In the genomic region with DNA sequence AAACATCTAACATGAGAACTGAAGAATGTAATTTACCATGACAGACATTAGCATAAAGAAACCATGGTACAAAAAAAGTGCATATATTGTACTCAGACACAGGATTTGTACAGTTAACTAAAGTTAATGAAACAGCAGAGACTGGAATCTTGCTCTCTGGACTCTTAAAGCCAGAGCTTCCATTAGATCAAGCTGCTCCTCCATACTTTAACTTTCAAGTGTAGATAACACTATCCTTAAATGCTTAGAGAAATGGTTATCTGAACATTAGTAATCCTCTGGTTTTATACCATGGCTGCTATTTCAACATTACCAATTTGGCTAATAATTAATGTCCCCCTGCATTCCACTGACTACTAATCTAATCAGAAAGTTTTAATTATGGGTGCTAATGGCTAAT, we compare ENCODE assay signal across 19 cellular contexts. TPM values are rescaled to one million over a fixed set of nuclear protein-coding genes. Genes with fewer than 3 reads are reported as not detected.
DNase-seq lines count a peak whose midpoint lies in the region; ATAC-seq, FAIRE-seq and TF ChIP-seq lines count a peak whose summit lies in the region.
"Had no signal": no experiment of that assay in that cellular context is flagged by ENCODE, and none has a peak within 500 bp of the region (broad histone marks: within the 10 kb centered on the region; RNA-seq: fewer than 3 reads in every experiment).

No MANE protein-coding gene starts in this region.

- H3F3A ChIP-seq in OCI-LY1 (ENCODE audit: insufficient read depth, low read length) = no peaks in the 10 kb centered on the region

- TF ChIP-seq EP300 in HepG2 (IDR thresholded peaks at IDR 0.05; ENCODE audit: low read depth in 2 of 2, low read length in 2 of 2) = no peak
- no peak for TF ChIP-seq EP300 in HepG2 (CRISPR knock-in tag; IDR thresholded peaks at IDR 0.05; ENCODE audit: borderline replicate concordance)
- TF ChIP-seq EP300 in K562 (IDR thresholded peaks at IDR 0.05; ENCODE audit: low read length) = no peak

- H3K79me2 ChIP-seq in HepG2 (ENCODE audit: insufficient read depth, low read length) = peaks cover 61% of the 10 kb centered on the region
- peaks cover 68% of the 10 kb centered on the region for H3K79me2 ChIP-seq in OCI-LY1 (ENCODE audit: insufficient read depth, low read length)
- H3K79me2 ChIP-seq in K562 (ENCODE audit: control insufficient read depth, insufficient read depth, low read length) = peaks cover 75% of the 10 kb centered on the region

- ATAC-seq in HepG2 (no peak), right lobe of liver (no peak), K562 (no peak), GM18873 (IDR thresholded peaks at IDR 0.05; ENCODE audit: low FRiP score, unreplicated experiment) (no peak)
- ATAC-seq in stimulated activated effector memory CD8-positive, alpha-beta T cell treated with anti-CD3 and anti-CD28 coated beads, Interleukin-12 subunit alpha, Interleukin-12 subunit beta, amount 100 ng/mL, for 72 hours = no peak
- ATAC-seq: heart right ventricle had no signal

- no peaks in the 10 kb centered on the region for H3K9me1 ChIP-seq in K562 (ENCODE audit: control insufficient read depth, insufficient read depth, low read length)

- H2AFZ ChIP-seq in HepG2 (ENCODE audit: low read length) = no peak overlapping the region
- no peak overlapping the region for H2AFZ ChIP-seq in OCI-LY1 (ENCODE audit: low read length)
- H2AFZ ChIP-seq in K562 (ENCODE audit: low read depth, low read length) = no peak overlapping the region

- peak overlapping the region; percentile 86 for H3K27ac Mint-ChIP-seq in stimulated activated effector memory CD8-positive, alpha-beta T cell treated with anti-CD3 and anti-CD28 coated beads, Interleukin-12 subunit alpha, Interleukin-12 subunit beta, amount 100 ng/mL, for 72 hours

- FAIRE-seq in HepG2 (lab: Jason Lieb, UNC) (no peak), K562 (lab: Jason Lieb, UNC) (no peak)
- FAIRE-seq: D721Med, G401.6, islet of Langerhans, TTC549 had no signal

- H3K4me2 ChIP-seq in HepG2 (ENCODE audit: low read depth, low read length) = peak overlapping the region; percentile 34
- peak overlapping the region; percentile 98 for H3K4me2 ChIP-seq in OCI-LY1 (ENCODE audit: low read length)
- H3K4me2 ChIP-seq in K562 (ENCODE audit: insufficient read depth, low read length) = peak overlapping the region; percentile 12; the same call in 1 of the 2 replicates

- H3K4me1 ChIP-seq in HepG2 (ENCODE audit: insufficient read depth, low read length) (peaks cover 40% of the 10 kb centered on the region), right lobe of liver (peaks cover 0 to 24% (median 4%) of the 10 kb centered on the region in 4 donors), OCI-LY1 (ENCODE audit: insufficient read depth, low read length, severe bottlenecking) (peaks cover 38% of the 10 kb centered on the region), K562 (replicated peaks in 1 of 2; ENCODE audit: control insufficient read depth in 2 of 2, insufficient read depth in 2 of 2, low read length in 2 of 2) (peaks cover 0 to 16% of the 10 kb centered on the region in 2 experiments; a peak in 4 of 5 replicates)

- no peaks in the 10 kb centered on the region for H3K9me2 ChIP-seq in OCI-LY1 (ENCODE audit: low read depth, low read length)

- peaks cover 88% of the 10 kb centered on the region for H3K36me3 Mint-ChIP-seq in stimulated activated effector memory CD8-positive, alpha-beta T cell treated with anti-CD3 and anti-CD28 coated beads, Interleukin-12 subunit alpha, Interleukin-12 subunit beta, amount 100 ng/mL, for 72 hours

- TF ChIP-seq POLR2A in HepG2 (IDR thresholded peaks at IDR 0.05; ENCODE audit: insufficient read depth in 1 of 2, low read depth in 2 of 2, low read length in 2 of 2) = no peak
- TF ChIP-seq POLR2A in right lobe of liver (IDR thresholded peaks at IDR 0.05) = no peak
- no peak for TF ChIP-seq POLR2A in K562 (conservative IDR thresholded peaks at IDR 0.05)
- TF ChIP-seq POLR2A in erythroblast (IDR thresholded peaks at IDR 0.05; ENCODE audit: low read length) = no peak

- no peak for TF ChIP-seq CTCF in HepG2 (CRISPR knock-in tag; IDR thresholded peaks at IDR 0.05)
- TF ChIP-seq CTCF in right lobe of liver (IDR thresholded peaks at IDR 0.05) = no peak
- TF ChIP-seq CTCF in OCI-LY1 (IDR thresholded peaks at IDR 0.05; ENCODE audit: low read length) = no peak
- no peak for TF ChIP-seq CTCF in K562 (IDR thresholded peaks at IDR 0.05 in 2 of 3, conservative IDR thresholded peaks at IDR 0.05 in 1 of 3; ENCODE audit: insufficient read depth in 2 of 3, low read depth in 1 of 3, low read length in 3 of 3)

- TF ChIP-seq RAD21 in HepG2 (CRISPR knock-in tag; IDR thresholded peaks at IDR 0.05) = no peak
- TF ChIP-seq RAD21 in K562 (CRISPR knock-in tag; conservative IDR thresholded peaks at IDR 0.05 in 1 of 2, IDR thresholded peaks at IDR 0.05 in 1 of 2) = no peak

- peak overlapping the region; percentile 89 for H3K4me3 Mint-ChIP-seq in stimulated activated effector memory CD8-positive, alpha-beta T cell treated with anti-CD3 and anti-CD28 coated beads, Interleukin-12 subunit alpha, Interleukin-12 subunit beta, amount 100 ng/mL, for 72 hours

- H3K36me3 ChIP-seq in HepG2 (replicated peaks in 1 of 2; ENCODE audit: control insufficient read depth in 1 of 2, insufficient read depth in 2 of 2, low read length in 2 of 2) (peaks cover 14 to 43% of the 10 kb centered on the region in 2 experiments), right lobe of liver (peaks cover 0 to 17% (median 2%) of the 10 kb centered on the region in 4 donors), OCI-LY1 (ENCODE audit: insufficient read depth, low read length) (peaks cover 52% of the 10 kb centered on the region), K562 (ENCODE audit: control insufficient read depth, insufficient read depth, low read length) (peaks cover 53% of the 10 kb centered on the region)

- peaks cover 46% of the 10 kb centered on the region for H3K4me1 Mint-ChIP-seq in stimulated activated effector memory CD8-positive, alpha-beta T cell treated with anti-CD3 and anti-CD28 coated beads, Interleukin-12 subunit alpha, Interleukin-12 subunit beta, amount 100 ng/mL, for 72 hours

- in situ Hi-C loops in HepG2 (cut with HindIII; ENCODE audit: extremely low pct_ligation_motif_present, low pct_unique_long_range_greater_than_20kb) = no loop called here
- in situ Hi-C loops in K562 (cut with MboI) = no loop called here

- H3K4me3 ChIP-seq in HepG2 (replicated peaks in 1 of 3; ENCODE audit: insufficient read depth in 1 of 3, low read depth in 2 of 3, low read length in 3 of 3) (no peak overlapping the region), right lobe of liver (no peak overlapping the region), OCI-LY1 (ENCODE audit: low read depth, low read length, poor library complexity, severe bottlenecking) (no peak overlapping the region), K562 (no peak overlapping the region)
- H3K4me3 ChIP-seq: ascending aorta, heart right ventricle, lung had no signal

- POLR2A ChIA-PET in HepG2 (lab: Yijun Ruan, JAX) = no interaction called here
- POLR2A ChIA-PET in K562 (lab: Yijun Ruan, JAX) = interaction anchor here (1.1 to 1.2 kb wide), 2 partner anchors 13 to 16 kb away, joined by 3 to 6 read pairs; no protein-coding TSS in a partner anchor

- no peaks in the 10 kb centered on the region for H3K9me3 Mint-ChIP-seq in stimulated activated effector memory CD8-positive, alpha-beta T cell treated with anti-CD3 and anti-CD28 coated beads, Interleukin-12 subunit alpha, Interleukin-12 subunit beta, amount 100 ng/mL, for 72 hours

- intact Hi-C loops in HepG2 (cut with micrococcal nuclease; ENCODE audit: unreplicated experiment) (no loop called here), right lobe of liver (cut with DNase I) (no loop called here), K562 (cut with micrococcal nuclease) (no loop called here)

- H3K27ac ChIP-seq in HepG2 (ENCODE audit: extremely low read length, insufficient read depth, low read length) (no peak overlapping the region), right lobe of liver (no peak overlapping the region), OCI-LY1 (ENCODE audit: low read depth, low read length, poor library complexity, severe bottlenecking) (no peak overlapping the region), K562 (ENCODE audit: extremely low read depth, low read depth, low read length) (no peak overlapping the region; the same call in 2 of the 3 replicates)
- H3K27ac ChIP-seq: ascending aorta, heart right ventricle had no signal

- H4K20me1 ChIP-seq in HepG2 (ENCODE audit: insufficient read depth, low read length) (peaks cover 30% of the 10 kb centered on the region), OCI-LY1 (ENCODE audit: insufficient read depth, low read length) (no peaks in the 10 kb centered on the region), K562 (replicated peaks; ENCODE audit: control insufficient read depth, insufficient read depth, low read length) (peaks cover 18% of the 10 kb centered on the region)

- H3K27me3 ChIP-seq in HepG2 (ENCODE audit: control insufficient read depth in 1 of 2, insufficient read depth in 2 of 2, low read length in 2 of 2) (no peaks in the 10 kb centered on the region; a peak in 1 of 5 replicates), right lobe of liver (no peaks in the 10 kb centered on the region), OCI-LY1 (ENCODE audit: insufficient read depth, low read length) (no peaks in the 10 kb centered on the region), K562 (ENCODE audit: control insufficient read depth in 2 of 2, insufficient read depth in 2 of 2, low read length in 2 of 2) (no peaks in the 10 kb centered on the region)
- H3K27me3 ChIP-seq: ascending aorta, heart right ventricle had no signal

- H3K9ac ChIP-seq in HepG2 (ENCODE audit: insufficient read depth, low read depth, low read length) (0 out of 2 replicates have a peak overlapping the region, but pooled peaks have one; percentile 3), OCI-LY1 (ENCODE audit: low read length) (no peak overlapping the region), K562 (ENCODE audit: insufficient read depth in 1 of 2, low read depth in 2 of 2, low read length in 2 of 2) (0 out of 4 replicates have a peak overlapping the region, but pooled peaks of 1 of the 2 experiments have one; percentile 12)

- CTCF ChIA-PET in HepG2 (lab: Yijun Ruan, JAX; ENCODE audit: low intra/inter-chr PET ratio, low total read pairs) = no interaction called here
- CTCF ChIA-PET in K562 (lab: Yijun Ruan, JAX; ENCODE audit: low intra/inter-chr PET ratio) = no interaction called here

- DNase-seq in HepG2 (ENCODE audit: low spot score) (no peak), right lobe of liver (no peak), K562 (ENCODE audit: extremely low read depth in 1 of 4, low spot score in 3 of 4) (no peak), anterior cingulate cortex (lab: John Stamatoyannopoulos, UW) (no peak), erythroblast (lab: John Stamatoyannopoulos, UW) (no peak)
- DNase-seq in stimulated activated effector memory CD8-positive, alpha-beta T cell treated with anti-CD3 and anti-CD28 coated beads, Interleukin-12 subunit alpha, Interleukin-12 subunit beta, amount 100 ng/mL, for 72 hours (ENCODE audit: low spot score in 2 of 2) = no peak
- DNase-seq: activated effector memory CD4-positive, alpha-beta T cell treated with anti-CD3 and anti-CD28 coated beads, Interleukin-2, amount 50 U/mL, for 16 hours; heart right ventricle; KG1; posterior cingulate gyrus; stimulated activated CD4-positive, alpha-beta T cell treated with anti-CD3 and anti-CD28 coated beads, Interleukin-4, amount 100 ng/mL, for 24 hours had no signal

- no peaks in the 10 kb centered on the region for H3K9me3 ChIP-seq in HepG2 (ENCODE audit: low read length)
- no peaks in the 10 kb centered on the region for H3K9me3 ChIP-seq in right lobe of liver
- no peaks in the 10 kb centered on the region for H3K9me3 ChIP-seq in OCI-LY1 (ENCODE audit: low read length)
- H3K9me3 ChIP-seq in K562 (replicated peaks; ENCODE audit: control insufficient read depth, insufficient read depth, low read depth, low read length) = no peaks in the 10 kb centered on the region
- H3K9me3 ChIP-seq: ascending aorta, heart right ventricle had no signal

- BruUV-seq in HepG2 (replicated peaks; lab: Mats Ljungman, UMichigan) (no TSS peak), K562 (replicated peaks; lab: Mats Ljungman, UMichigan) (no TSS peak)

RNA-seq across cellular contexts. Expression of a gene that starts 3.1 kb away (rescaled TPM):
- total RNA-seq in HepG2 (2016; rRNA removed; fragmentation: Illumina TruSeq; extraction: Trizol) (210 and 320 TPM in 2 replicates), right lobe of liver (10 to 100 TPM; 26.2 to 35.8 (median 30.3) TPM), K562 (2014; rRNA removed) (72.5 and 172 TPM in 2 replicates), K562 (2014; rRNA removed; fragmentation: Illumina TruSeq; extraction: Trizol) (123 and 159 TPM in 2 replicates), K562 (2015; rRNA removed; fragmentation: Illumina TruSeq; extraction: Trizol) (102 and 112 TPM in 2 replicates), K562 (2021) (200 and 218 TPM in 2 replicates)
- total RNA-seq in HepG2 (2016; cell fraction: cytosol; rRNA removed; fragmentation: Illumina TruSeq; extraction: Trizol; ENCODE audit: low read depth) = 59.7 and 74.4 TPM in 2 replicates
- 213 and 328 TPM in 2 replicates for total RNA-seq in HepG2 (2016; cell fraction: insoluble cytoplasmic fraction; rRNA removed; fragmentation: Illumina TruSeq; extraction: Trizol)
- 88.9 and 94.1 TPM in 2 replicates for total RNA-seq in HepG2 (2016; cell fraction: membrane; rRNA removed; fragmentation: Illumina TruSeq; extraction: Trizol)
- 86.2 and 94.1 TPM in 2 replicates for total RNA-seq in HepG2 (2016; cell fraction: nucleus; rRNA removed; fragmentation: Illumina TruSeq; extraction: Trizol)
- polyA plus RNA-seq in HepG2 (2011; rRNA removed) (162 and 177 TPM in 2 replicates), K562 (2011; rRNA removed) (142 and 160 TPM in 2 replicates), K562 (2014; fragmentation: Illumina TruSeq; extraction: Trizol) (121 and 146 TPM in 2 replicates), K562 (2014; fragmentation: Nextera tagmentation; extraction: Ambion mirVana) (100 to 1,000 TPM; 109 to 135 TPM), K562 (2014; rRNA removed) (62.4 and 69.4 TPM in 2 replicates)
- polyA plus RNA-seq in HepG2 (2011; cell fraction: cytosol; rRNA removed) = 66.5 and 107 TPM in 2 replicates
- 51.0 and 61.4 TPM in 2 replicates for polyA plus RNA-seq in HepG2 (2011; cell fraction: nucleus; rRNA removed)
- polyA plus RNA-seq in HepG2 (2012) = 136 and 140 TPM in 2 replicates
- 77.0 and 85.0 TPM in 2 replicates for polyA plus RNA-seq in HepG2 (2016; cell fraction: cytosol; fragmentation: Illumina TruSeq; extraction: Trizol; ENCODE audit: low read depth)
- 268 and 272 TPM in 2 replicates for polyA plus RNA-seq in HepG2 (2016; cell fraction: insoluble cytoplasmic fraction; fragmentation: Illumina TruSeq; extraction: Trizol; ENCODE audit: low read depth)
- polyA plus RNA-seq in HepG2 (2016; cell fraction: membrane; fragmentation: Illumina TruSeq; extraction: Trizol; ENCODE audit: low read depth) = 76.9 and 88.0 TPM in 2 replicates
- polyA plus RNA-seq in HepG2 (2016; cell fraction: nucleus; fragmentation: Illumina TruSeq; extraction: Trizol; ENCODE audit: insufficient read depth, low read depth) = 92.2 and 106 TPM in 2 replicates
- polyA minus RNA-seq in HepG2 (2011; rRNA and poly(A)+ RNA removed; ENCODE audit: low replicate concordance) = 103 and 183 TPM in 2 replicates
- polyA minus RNA-seq in HepG2 (2011; cell fraction: cytosol; rRNA and poly(A)+ RNA removed) = 89.5 and 101 TPM in 2 replicates
- polyA minus RNA-seq in HepG2 (2011; cell fraction: nucleus; rRNA and poly(A)+ RNA removed) = 81.6 and 84.1 TPM in 2 replicates
- total RNA-seq in K562 (2011; cell fraction: chromatin; rRNA removed; ENCODE audit: low replicate concordance) = 51.6 and 102 TPM in 2 replicates
- total RNA-seq in K562 (2011; cell fraction: nucleolus; rRNA removed) = 53.4 and 64.7 TPM in 2 replicates
- total RNA-seq in K562 (2011; cell fraction: nucleoplasm; rRNA removed) = 48.0 and 83.7 TPM in 2 replicates
- 73.9 and 107 TPM in 2 replicates for polyA plus RNA-seq in K562 (2011; cell fraction: cytosol; rRNA removed)
- 128 and 152 TPM in 2 replicates for polyA plus RNA-seq in K562 (2011; cell fraction: nucleus; rRNA removed)
- polyA plus RNA-seq in K562 (2012) = 139 and 178 TPM in 2 replicates
- polyA minus RNA-seq in K562 (2011; rRNA and poly(A)+ RNA removed) = 166 and 195 TPM in 2 replicates
- 80.8 and 83.8 TPM in 2 replicates for polyA minus RNA-seq in K562 (2011; cell fraction: cytosol; rRNA and poly(A)+ RNA removed)
- polyA minus RNA-seq in K562 (2011; cell fraction: nucleus; rRNA and poly(A)+ RNA removed) = 64.9 and 78.0 TPM in 2 replicates

RNA-seq across cellular contexts. Expression of a gene that starts 3.3 kb away (rescaled TPM):
- total RNA-seq in HepG2 (2016; rRNA removed; fragmentation: Illumina TruSeq; extraction: Trizol) (81.3 and 160 TPM in 2 replicates), right lobe of liver (10 to 100 TPM; 12.2 to 32.0 (median 17.4) TPM), K562 (2014; rRNA removed) (107 and 123 TPM in 2 replicates), K562 (2014; rRNA removed; fragmentation: Illumina TruSeq; extraction: Trizol) (81.7 and 85.8 TPM in 2 replicates), K562 (2015; rRNA removed; fragmentation: Illumina TruSeq; extraction: Trizol) (56.4 and 62.3 TPM in 2 replicates), K562 (2021) (69.5 and 71.1 TPM in 2 replicates)
- total RNA-seq in HepG2 (2016; cell fraction: cytosol; rRNA removed; fragmentation: Illumina TruSeq; extraction: Trizol; ENCODE audit: low read depth) = 6.6 and 8.4 TPM in 2 replicates
- total RNA-seq in HepG2 (2016; cell fraction: insoluble cytoplasmic fraction; rRNA removed; fragmentation: Illumina TruSeq; extraction: Trizol) = 86.8 and 157 TPM in 2 replicates
- 20.3 and 27.2 TPM in 2 replicates for total RNA-seq in HepG2 (2016; cell fraction: membrane; rRNA removed; fragmentation: Illumina TruSeq; extraction: Trizol)
- total RNA-seq in HepG2 (2016; cell fraction: nucleus; rRNA removed; fragmentation: Illumina TruSeq; extraction: Trizol) = 53.7 and 58.7 TPM in 2 replicates
- polyA plus RNA-seq in HepG2 (2011; rRNA removed) (31.1 and 35.2 TPM in 2 replicates), K562 (2011; rRNA removed) (66.3 and 73.1 TPM in 2 replicates), K562 (2014; fragmentation: Illumina TruSeq; extraction: Trizol) (88.9 and 90.0 TPM in 2 replicates), K562 (2014; fragmentation: Nextera tagmentation; extraction: Ambion mirVana) (100 to 1,000 TPM in 1 of 2 experiments, 10 to 100 TPM in 1; 60.4 to 134 TPM), K562 (2014; rRNA removed) (88.4 and 101 TPM in 2 replicates)
- polyA plus RNA-seq in HepG2 (2011; cell fraction: cytosol; rRNA removed) = 20.7 and 32.8 TPM in 2 replicates
- polyA plus RNA-seq in HepG2 (2011; cell fraction: nucleus; rRNA removed) = 11.1 and 14.6 TPM in 2 replicates
- polyA plus RNA-seq in HepG2 (2012) = 44.7 and 68.7 TPM in 2 replicates
- polyA plus RNA-seq in HepG2 (2016; cell fraction: cytosol; fragmentation: Illumina TruSeq; extraction: Trizol; ENCODE audit: low read depth) = 6.1 and 7.5 TPM in 2 replicates
- polyA plus RNA-seq in HepG2 (2016; cell fraction: insoluble cytoplasmic fraction; fragmentation: Illumina TruSeq; extraction: Trizol; ENCODE audit: low read depth) = 139 and 141 TPM in 2 replicates
- 14.8 and 18.5 TPM in 2 replicates for polyA plus RNA-seq in HepG2 (2016; cell fraction: membrane; fragmentation: Illumina TruSeq; extraction: Trizol; ENCODE audit: low read depth)
- polyA plus RNA-seq in HepG2 (2016; cell fraction: nucleus; fragmentation: Illumina TruSeq; extraction: Trizol; ENCODE audit: insufficient read depth, low read depth) = 48.7 and 52.3 TPM in 2 replicates
- polyA minus RNA-seq in HepG2 (2011; rRNA and poly(A)+ RNA removed; ENCODE audit: low replicate concordance) = 28.6 and 57.3 TPM in 2 replicates
- 24.4 and 40.4 TPM in 2 replicates for polyA minus RNA-seq in HepG2 (2011; cell fraction: cytosol; rRNA and poly(A)+ RNA removed)
- polyA minus RNA-seq in HepG2 (2011; cell fraction: nucleus; rRNA and poly(A)+ RNA removed) = 61.2 and 74.1 TPM in 2 replicates
- 58.2 and 95.4 TPM in 2 replicates for total RNA-seq in K562 (2011; cell fraction: chromatin; rRNA removed; ENCODE audit: low replicate concordance)
- total RNA-seq in K562 (2011; cell fraction: nucleolus; rRNA removed) = 32.0 and 35.3 TPM in 2 replicates
- total RNA-seq in K562 (2011; cell fraction: nucleoplasm; rRNA removed) = 73.5 and 93.4 TPM in 2 replicates
- 20.5 and 41.8 TPM in 2 replicates for polyA plus RNA-seq in K562 (2011; cell fraction: cytosol; rRNA removed)
- 28.3 and 43.0 TPM in 2 replicates for polyA plus RNA-seq in K562 (2011; cell fraction: nucleus; rRNA removed)
- polyA plus RNA-seq in K562 (2012) = 73.2 and 85.8 TPM in 2 replicates
- polyA minus RNA-seq in K562 (2011; rRNA and poly(A)+ RNA removed) = 83.7 and 89.0 TPM in 2 replicates
- polyA minus RNA-seq in K562 (2011; cell fraction: cytosol; rRNA and poly(A)+ RNA removed) = 36.7 and 51.5 TPM in 2 replicates
- polyA minus RNA-seq in K562 (2011; cell fraction: nucleus; rRNA and poly(A)+ RNA removed) = 30.0 and 42.9 TPM in 2 replicates

RNA-seq across cellular contexts. Expression of a gene that starts 22.7 kb away (rescaled TPM):
- 80.0 and 108 TPM in 2 replicates for total RNA-seq in HepG2 (2016; rRNA removed; fragmentation: Illumina TruSeq; extraction: Trizol)
- 55.3 and 57.1 TPM in 2 replicates for total RNA-seq in HepG2 (2016; cell fraction: cytosol; rRNA removed; fragmentation: Illumina TruSeq; extraction: Trizol; ENCODE audit: low read depth)
- 75.8 and 107 TPM in 2 replicates for total RNA-seq in HepG2 (2016; cell fraction: insoluble cytoplasmic fraction; rRNA removed; fragmentation: Illumina TruSeq; extraction: Trizol)
- total RNA-seq in HepG2 (2016; cell fraction: membrane; rRNA removed; fragmentation: Illumina TruSeq; extraction: Trizol) = 115 and 121 TPM in 2 replicates
- 88.4 and 97.8 TPM in 2 replicates for total RNA-seq in HepG2 (2016; cell fraction: nucleus; rRNA removed; fragmentation: Illumina TruSeq; extraction: Trizol)
- polyA plus RNA-seq in HepG2 (2011; rRNA removed) = 52.9 and 65.3 TPM in 2 replicates
- polyA plus RNA-seq in HepG2 (2011; cell fraction: cytosol; rRNA removed) = 73.6 and 88.0 TPM in 2 replicates
- polyA plus RNA-seq in HepG2 (2011; cell fraction: nucleus; rRNA removed) = 63.5 and 69.1 TPM in 2 replicates
- polyA plus RNA-seq in HepG2 (2012) = 68.8 and 77.0 TPM in 2 replicates
- 27.7 and 29.0 TPM in 2 replicates for polyA plus RNA-seq in HepG2 (2016; cell fraction: cytosol; fragmentation: Illumina TruSeq; extraction: Trizol; ENCODE audit: low read depth)
- polyA plus RNA-seq in HepG2 (2016; cell fraction: insoluble cytoplasmic fraction; fragmentation: Illumina TruSeq; extraction: Trizol; ENCODE audit: low read depth) = 47.4 and 56.2 TPM in 2 replicates
- 56.5 and 62.9 TPM in 2 replicates for polyA plus RNA-seq in HepG2 (2016; cell fraction: membrane; fragmentation: Illumina TruSeq; extraction: Trizol; ENCODE audit: low read depth)
- polyA plus RNA-seq in HepG2 (2016; cell fraction: nucleus; fragmentation: Illumina TruSeq; extraction: Trizol; ENCODE audit: insufficient read depth, low read depth) = 75.6 and 79.3 TPM in 2 replicates
- 174 and 688 TPM in 2 replicates for polyA minus RNA-seq in HepG2 (2011; rRNA and poly(A)+ RNA removed; ENCODE audit: low replicate concordance)
- polyA minus RNA-seq in HepG2 (2011; cell fraction: cytosol; rRNA and poly(A)+ RNA removed) = 186 and 219 TPM in 2 replicates
- 164 and 181 TPM in 2 replicates for polyA minus RNA-seq in HepG2 (2011; cell fraction: nucleus; rRNA and poly(A)+ RNA removed)
- 100 to 1,000 TPM in 4 of 6 experiments, 10 to 100 TPM in 2; 92.2 to 189 (median 137) TPM for total RNA-seq in right lobe of liver
- 260 and 308 TPM in 2 replicates for total RNA-seq in K562 (2011; cell fraction: chromatin; rRNA removed; ENCODE audit: low replicate concordance)
- 392 and 441 TPM in 2 replicates for total RNA-seq in K562 (2011; cell fraction: nucleolus; rRNA removed)
- total RNA-seq in K562 (2011; cell fraction: nucleoplasm; rRNA removed) = 458 and 539 TPM in 2 replicates
- total RNA-seq in K562 (2014; rRNA removed) = 99.9 and 121 TPM in 2 replicates
- 70.4 and 72.1 TPM in 2 replicates for total RNA-seq in K562 (2014; rRNA removed; fragmentation: Illumina TruSeq; extraction: Trizol)
- total RNA-seq in K562 (2015; rRNA removed; fragmentation: Illumina TruSeq; extraction: Trizol) = 57.0 and 61.0 TPM in 2 replicates
- total RNA-seq in K562 (2021) = 102 and 113 TPM in 2 replicates
- 58.4 and 62.2 TPM in 2 replicates for polyA plus RNA-seq in K562 (2011; rRNA removed)
- polyA plus RNA-seq in K562 (2011; cell fraction: cytosol; rRNA removed) = 72.0 and 91.3 TPM in 2 replicates
- 67.5 and 105 TPM in 2 replicates for polyA plus RNA-seq in K562 (2011; cell fraction: nucleus; rRNA removed)
- 70.1 and 113 TPM in 2 replicates for polyA plus RNA-seq in K562 (2012)
- 50.6 and 51.7 TPM in 2 replicates for polyA plus RNA-seq in K562 (2014; fragmentation: Illumina TruSeq; extraction: Trizol)
- polyA plus RNA-seq in K562 (2014; fragmentation: Nextera tagmentation; extraction: Ambion mirVana) = 10 to 100 TPM; 15.6 to 27.3 TPM
- polyA plus RNA-seq in K562 (2014; rRNA removed) = 43.8 and 50.9 TPM in 2 replicates
- 122 and 186 TPM in 2 replicates for polyA minus RNA-seq in K562 (2011; rRNA and poly(A)+ RNA removed)
- polyA minus RNA-seq in K562 (2011; cell fraction: cytosol; rRNA and poly(A)+ RNA removed) = 163 and 192 TPM in 2 replicates
- polyA minus RNA-seq in K562 (2011; cell fraction: nucleus; rRNA and poly(A)+ RNA removed) = 84.7 and 112 TPM in 2 replicates

Comparison
In these comparisons a context has a peak if more than half of its experiments do, and no peak if none do; other contexts are left out.
1. H3K4me2 ChIP-seq: peak in every context shown above with its lines; median percentile 98 in OCI-LY1; 34 in HepG2; 12 in K562.